In genomic region chr14:30855345-30856037, GRCh38 we compare ENCODE assay signal across 11 cellular contexts. TPM values are rescaled to one million over a fixed set of nuclear protein-coding genes. Genes with fewer than 3 reads are reported as not detected.
DNase-seq lines count a peak whose midpoint lies in the region; ATAC-seq, FAIRE-seq and TF ChIP-seq lines count a peak whose summit lies in the region.
"Had no signal": no experiment of that assay in that cellular context is flagged by ENCODE, and none has a peak within 500 bp of the region (broad histone marks: within the 10 kb centered on the region; RNA-seq: fewer than 3 reads in every experiment).

No MANE protein-coding gene starts in this region.

- H3K4me1 ChIP-seq in PC-3 (ENCODE audit: insufficient read depth, low read length) = no peaks in the 10 kb centered on the region

- no peak overlapping the region for H3K27ac ChIP-seq in PC-3 (ENCODE audit: low read length)
- H3K27ac ChIP-seq: neutrophil had no signal

- H3K27me3 ChIP-seq in PC-3 (ENCODE audit: low read length) = peaks cover 3% of the 10 kb centered on the region; the same call in 1 of the 2 replicates
- H3K27me3 ChIP-seq: neutrophil had no signal

- H3K9ac ChIP-seq in PC-3 (ENCODE audit: low read length) = no peak overlapping the region

- H3K9me2 ChIP-seq in PC-3 (replicated peaks; ENCODE audit: low read length) = no peaks in the 10 kb centered on the region

- POLR2A ChIA-PET in PC-3 (lab: Charles Lee; ENCODE audit: unreplicated experiment) = no interaction called here

- ATAC-seq in GM19397 (IDR thresholded peaks at IDR 0.05; ENCODE audit: unreplicated experiment) (peak; percentile 66), HG03060 (IDR thresholded peaks at IDR 0.05; ENCODE audit: low read depth, unreplicated experiment) (peak; percentile 39), Right ventricle myocardium inferior (no peak), PC-3 (no peak)

- H3K9me3 ChIP-seq in PC-3 (ENCODE audit: low read length) = no peaks in the 10 kb centered on the region
- H3K9me3 ChIP-seq: neutrophil had no signal

- H3K4me1 Mint-ChIP-seq in activated naive CD8-positive, alpha-beta T cell treated with anti-CD3 and anti-CD28 coated beads for 36 hours = peaks cover 15% of the 10 kb centered on the region

- no peak overlapping the region for H2AFZ ChIP-seq in PC-3 (ENCODE audit: low read length)

- intact Hi-C loops in Right ventricle myocardium inferior (cut with DNase I) = no loop called here
- intact Hi-C loops in PC-3 (cut with micrococcal nuclease) = no loop called here

- H3K36me3 ChIP-seq in PC-3 (ENCODE audit: low read depth, low read length) = no peaks in the 10 kb centered on the region
- H3K36me3 ChIP-seq: neutrophil had no signal

- H3K79me2 ChIP-seq in PC-3 (ENCODE audit: low read length) = no peaks in the 10 kb centered on the region

- TF ChIP-seq CTCF in PC-3 (conservative IDR thresholded peaks at IDR 0.05; ENCODE audit: low read depth, low read length) = no peak

- peak overlapping the region; percentile 81 for H3K27ac Mint-ChIP-seq in activated naive CD8-positive, alpha-beta T cell treated with anti-CD3 and anti-CD28 coated beads for 36 hours

- no peak overlapping the region for H3K4me3 ChIP-seq in PC-3 (ENCODE audit: low read length)

- no peak overlapping the region for H3K4me3 Mint-ChIP-seq in activated naive CD8-positive, alpha-beta T cell treated with anti-CD3 and anti-CD28 coated beads for 36 hours

- H3K36me3 Mint-ChIP-seq in activated naive CD8-positive, alpha-beta T cell treated with anti-CD3 and anti-CD28 coated beads for 36 hours = peaks cover 12% of the 10 kb centered on the region

- no peak overlapping the region for H3K4me2 ChIP-seq in PC-3 (ENCODE audit: low read length)

- H4K20me1 ChIP-seq in PC-3 (ENCODE audit: low read length) = no peaks in the 10 kb centered on the region

- no peaks in the 10 kb centered on the region for H3F3A ChIP-seq in PC-3 (ENCODE audit: low read length, unreplicated experiment)

- peaks cover 44% of the 10 kb centered on the region for H3K27me3 Mint-ChIP-seq in activated naive CD8-positive, alpha-beta T cell treated with anti-CD3 and anti-CD28 coated beads for 36 hours

- DNase-seq in GM18507 (ENCODE audit: extremely low spot score, insufficient read length, low read depth) = no peak
- peak; percentile 45 for DNase-seq in activated naive CD8-positive, alpha-beta T cell treated with anti-CD3 and anti-CD28 coated beads for 36 hours
- DNase-seq in Right ventricle myocardium inferior (ENCODE audit: missing footprints) = no peak
- DNase-seq in SKM-1 (lab: John Stamatoyannopoulos, UW; ENCODE audit: unreplicated experiment) = no peak
- no peak for DNase-seq in CD1c-positive myeloid dendritic cell (ENCODE audit: extremely low spot score)
- no peak for DNase-seq in PC-3
- DNase-seq: KG1 had no signal

- peak; percentile 79 for FAIRE-seq in GM18507 (lab: Jason Lieb, UNC)
- FAIRE-seq: islet of Langerhans had no signal

- CTCF ChIA-PET in PC-3 (lab: Charles Lee) = interaction anchor here (0.6 kb wide), 1 partner anchor 15 kb away, joined by 3 read pairs; no protein-coding TSS in a partner anchor

- no TSS peak for BruUV-seq in PC-3 (replicated peaks; lab: Mats Ljungman, UMichigan)

- peaks cover 6% of the 10 kb centered on the region for H3K9me3 Mint-ChIP-seq in activated naive CD8-positive, alpha-beta T cell treated with anti-CD3 and anti-CD28 coated beads for 36 hours

RNA-seq across cellular contexts. Expression of gene COCH, which starts 18.9 kb away (rescaled TPM):
- 1 to 10 TPM; 6.4 to 7.2 TPM for total RNA-seq in activated naive CD8-positive, alpha-beta T cell treated with anti-CD3 and anti-CD28 coated beads for 36 hours
- total RNA-seq in Right ventricle myocardium inferior (0.43 TPM), PC-3 (2014; rRNA removed) (2.5 and 4.2 TPM in 2 replicates)

Comparison
In these comparisons a context has a peak if more than half of its experiments do, and no peak if none do; other contexts are left out.
1. ATAC-seq: peak in GM19397 (single experiment) and HG03060 (single experiment); none in Right ventricle myocardium inferior (single experiment) and PC-3 (single experiment).